In genomic region chr3:193883551-193883950, GRCh38 we compare ENCODE assay signal across 16 cellular contexts.
A peak's percentile ranks its signal among the peaks of the same experiment; 100 is the strongest.
DNase-seq lines count a peak whose midpoint lies in the region; ATAC-seq and TF ChIP-seq lines count a peak whose summit lies in the region.
"Had no signal": no experiment of that assay in that cellular context is flagged by ENCODE, and none has a peak within 500 bp of the region (broad histone marks: within the 10 kb centered on the region; RNA-seq: fewer than 3 reads in every experiment).

No MANE protein-coding gene starts in this region.

- H3K4me1 ChIP-seq in SJSA1 (replicated peaks) (peaks cover 16% of the 10 kb centered on the region), fibroblast of lung (ENCODE audit: control insufficient read depth, extremely low read depth, insufficient read depth, low read length) (no peaks in the 10 kb centered on the region)
- H3K4me1 ChIP-seq: HAP-1 had no signal

- H2AFZ ChIP-seq in fibroblast of lung (ENCODE audit: low read length), result no peak overlapping the region

- no peak overlapping the region for H3K4me2 ChIP-seq in fibroblast of lung (ENCODE audit: extremely low read depth, insufficient read depth, low read length)
- H3K4me2 ChIP-seq: smooth muscle cell had no signal

- H3K27ac ChIP-seq in SJSA1, result 0 out of 2 replicates have a peak overlapping the region, but pooled peaks have one; percentile 4
- H3K27ac ChIP-seq in fibroblast of lung (ENCODE audit: insufficient read depth, low read length), result no peak overlapping the region
- H3K27ac ChIP-seq: thoracic aorta had no signal

- TF ChIP-seq CTCF in fibroblast of lung (conservative IDR thresholded peaks at IDR 0.05 in 1 of 2, IDR thresholded peaks at IDR 0.05 in 1 of 2; ENCODE audit: low read depth in 1 of 2, low read length in 2 of 2), result no peak

- no peaks in the 10 kb centered on the region for H3K79me2 ChIP-seq in fibroblast of lung (ENCODE audit: control insufficient read depth, insufficient read depth, low read length)

- H3K27me3 ChIP-seq in SJSA1 (replicated peaks) (no peaks in the 10 kb centered on the region), fibroblast of lung (ENCODE audit: control insufficient read depth, insufficient read depth, low read length) (no peaks in the 10 kb centered on the region)

- H3K36me3 ChIP-seq in SJSA1 (no peaks in the 10 kb centered on the region), fibroblast of lung (ENCODE audit: control insufficient read depth, insufficient read depth, low read length) (no peaks in the 10 kb centered on the region)
- H3K36me3 ChIP-seq: HAP-1, thoracic aorta had no signal

- H3K9me3 ChIP-seq in SJSA1 (replicated peaks), result no peaks in the 10 kb centered on the region
- H3K9me3 ChIP-seq in fibroblast of lung (ENCODE audit: control insufficient read depth, insufficient read depth, low read depth, low read length), result no peaks in the 10 kb centered on the region
- H3K9me3 ChIP-seq: HAP-1, thoracic aorta had no signal

- no peaks in the 10 kb centered on the region for H4K20me1 ChIP-seq in fibroblast of lung (ENCODE audit: control insufficient read depth, extremely low read depth, insufficient read depth, low read length)

- no peak overlapping the region for H3K9ac ChIP-seq in fibroblast of lung (ENCODE audit: insufficient read depth, low read length)

- DNase-seq in HT1080 (ENCODE audit: low read depth) (peak; percentile 92), SJSA1 (ENCODE audit: low read depth in 1 of 2, low spot score in 2 of 2) (peak; percentile 67 to 78), fibroblast of lung (ENCODE audit: low read depth in 2 of 2) (peak; percentile 48 to 84), stromal cell of bone marrow (ENCODE audit: low read depth) (peak; percentile 25), NCI-H2029 (lab: John Stamatoyannopoulos, UW) (no peak), superior temporal gyrus (ENCODE audit: extremely low spot score) (no peak), left lobe of liver (ENCODE audit: low spot score) (no peak)
- DNase-seq: cerebellar nuclear complex, DMS 273 treated with DMSO at 0.1 percent for 48 hours, NCI-H146 had no signal

- no peak overlapping the region for H3K4me3 ChIP-seq in SJSA1
- no peak overlapping the region for H3K4me3 ChIP-seq in fibroblast of lung (replicated peaks in 1 of 4; ENCODE audit: control extremely low read depth in 1 of 4, insufficient read depth in 1 of 4, low read depth in 3 of 4, low read length in 4 of 4)
- H3K4me3 ChIP-seq: HAP-1, smooth muscle cell, thoracic aorta had no signal

- no peak for ATAC-seq in left lobe of liver
- ATAC-seq: natural killer cell treated with Interleukin-12 subunit alpha and Interleukin-12 subunit beta and Interleukin-15 and Interleukin-18, amount 100 ng/mL, for 72 hours; Right ventricle myocardium inferior; WTC11 had no signal

Comparison
In these comparisons a context has a peak if more than half of its experiments do, and no peak if none do; other contexts are left out.
1. DNase-seq: peak in HT1080 (single experiment), SJSA1 (2 of 2), fibroblast of lung (2 of 2) and stromal cell of bone marrow (single experiment); none in NCI-H2029 (single experiment), superior temporal gyrus (single experiment) and left lobe of liver (single experiment).